Comparison of ENCODE assay signal across 8 cellular contexts in the genomic region with DNA sequence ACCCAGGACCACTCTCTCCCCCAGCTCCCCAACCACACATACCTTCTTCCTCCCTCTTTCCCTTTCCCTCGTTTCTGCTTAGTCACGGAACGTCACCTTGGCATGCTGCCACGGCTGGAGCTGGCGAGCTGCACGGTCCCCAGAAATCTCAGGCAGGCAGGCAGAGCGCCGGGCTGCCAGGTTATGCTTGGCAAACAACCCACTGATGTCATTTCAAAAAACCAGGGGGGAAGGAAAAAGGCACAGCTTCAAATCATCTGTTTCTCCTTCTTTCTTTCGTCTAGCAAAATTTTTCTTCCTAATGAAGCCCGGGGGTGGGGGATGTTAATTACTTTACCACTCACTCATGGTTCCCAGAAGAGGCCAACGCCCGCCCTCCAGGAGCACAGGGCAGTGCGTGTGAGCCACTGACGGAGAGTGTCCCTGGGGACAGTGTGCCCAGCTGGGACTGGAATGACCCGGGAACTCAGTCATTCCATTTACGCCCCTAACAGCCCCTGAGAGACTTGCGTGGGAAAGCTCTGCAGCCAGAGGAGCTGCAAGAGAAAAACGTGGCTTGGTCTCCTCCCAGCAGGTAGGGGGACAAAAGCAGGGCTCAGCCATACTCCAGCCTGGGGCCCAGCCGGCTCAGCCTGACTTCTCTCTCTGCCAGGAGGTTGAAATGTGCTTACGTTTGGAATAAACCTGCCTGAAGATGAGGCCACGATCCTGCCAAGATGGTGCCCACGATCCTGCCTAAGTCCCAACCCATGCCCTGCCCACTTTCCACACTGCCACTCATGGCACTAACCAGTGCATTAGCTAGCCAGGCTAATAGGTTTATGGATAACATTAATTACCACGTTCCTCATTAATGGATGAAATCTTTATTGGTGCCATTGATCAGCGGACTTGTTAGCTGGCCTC.
DNase-seq lines count a peak whose midpoint lies in the region; ATAC-seq and TF ChIP-seq lines count a peak whose summit lies in the region.

No MANE protein-coding gene starts in this region.

- H3K4me2 ChIP-seq in mesendoderm (ENCODE audit: low read length), result no peak overlapping the region

- H3K4ac ChIP-seq in mesendoderm (ENCODE audit: low read depth, low read length), result no peak overlapping the region

- DNase-seq in ELF-1 (ENCODE audit: low read depth, low spot score), result peak; percentile 53
- peak; percentile 50 for DNase-seq in NCI-H345 treated with DMSO at 0.1 percent for 48 hours (lab: John Stamatoyannopoulos, UW; ENCODE audit: unreplicated experiment)
- DNase-seq in colonic mucosa, result peak; percentile 81
- DNase-seq in mesendoderm, result no peak

- WGBS in mesendoderm (ENCODE audit: extremely low coverage, insufficient coverage, low lambda C conversion rate), result no CpG with 5 or more reads among the region's 24 CpGs

- no peak for TF ChIP-seq CTCF in colonic mucosa (IDR thresholded peaks at IDR 0.05)

- peak overlapping the region; percentile 32 for H3K56ac ChIP-seq in mesendoderm (ENCODE audit: low read length)

- no peak overlapping the region for H3K18ac ChIP-seq in mesendoderm (ENCODE audit: low read length)

- H4K8ac ChIP-seq in mesendoderm (ENCODE audit: low read depth, low read length), result no peak overlapping the region

- H3K9me3 ChIP-seq in colonic mucosa, result no peaks in the 10 kb centered on the region

- H4K5ac ChIP-seq in mesendoderm (ENCODE audit: low read length), result no peak overlapping the region

- H3K79me1 ChIP-seq in mesendoderm (ENCODE audit: low read length), result no peaks in the 10 kb centered on the region

- ATAC-seq in HG02884 (IDR thresholded peaks at IDR 0.05; ENCODE audit: unreplicated experiment) (no peak), HG03457 (IDR thresholded peaks at IDR 0.05; ENCODE audit: unreplicated experiment) (no peak), HG02759 (IDR thresholded peaks at IDR 0.05; ENCODE audit: unreplicated experiment) (no peak), GM21825 (IDR thresholded peaks at IDR 0.05; ENCODE audit: unreplicated experiment) (no peak)

- H3K9ac ChIP-seq in colonic mucosa (ENCODE audit: low read depth in 2 of 2, low read length in 2 of 2), result no peak overlapping the region
- H3K9ac ChIP-seq in mesendoderm (ENCODE audit: low read length), result no peak overlapping the region

- H2AK5ac ChIP-seq in mesendoderm (ENCODE audit: low read length), result no peak overlapping the region

- intact Hi-C loops in colonic mucosa (cut with DNase I), result no loop called here

- no peak overlapping the region for H3K27ac ChIP-seq in colonic mucosa
- H3K27ac ChIP-seq in mesendoderm (ENCODE audit: low read depth, low read length), result no peak overlapping the region

- H3K36me3 ChIP-seq in colonic mucosa (no peaks in the 10 kb centered on the region), mesendoderm (ENCODE audit: control insufficient read depth, insufficient read depth, low read length) (no peaks in the 10 kb centered on the region)

- no peaks in the 10 kb centered on the region for H3K79me2 ChIP-seq in mesendoderm (ENCODE audit: control insufficient read depth, insufficient read depth, low read length)

- no peak overlapping the region for H2BK5ac ChIP-seq in mesendoderm (ENCODE audit: low read length)

- no peaks in the 10 kb centered on the region for H3K4me1 ChIP-seq in colonic mucosa
- no peaks in the 10 kb centered on the region for H3K4me1 ChIP-seq in mesendoderm (ENCODE audit: control insufficient read depth, low read depth, low read length)

- no peak overlapping the region for H2BK15ac ChIP-seq in mesendoderm (replicated peaks; ENCODE audit: low read depth)

- H3K4me3 ChIP-seq in colonic mucosa (no peak overlapping the region), mesendoderm (ENCODE audit: low read length) (no peak overlapping the region)

- no peak overlapping the region for H3K23ac ChIP-seq in mesendoderm (ENCODE audit: low read length)

- H3K27me3 ChIP-seq in colonic mucosa (no peaks in the 10 kb centered on the region), mesendoderm (ENCODE audit: insufficient read depth, low read length, poor library complexity) (no peaks in the 10 kb centered on the region)

- H2BK120ac ChIP-seq in mesendoderm (ENCODE audit: low read depth, low read length), result no peak overlapping the region
